In the genomic region with DNA sequence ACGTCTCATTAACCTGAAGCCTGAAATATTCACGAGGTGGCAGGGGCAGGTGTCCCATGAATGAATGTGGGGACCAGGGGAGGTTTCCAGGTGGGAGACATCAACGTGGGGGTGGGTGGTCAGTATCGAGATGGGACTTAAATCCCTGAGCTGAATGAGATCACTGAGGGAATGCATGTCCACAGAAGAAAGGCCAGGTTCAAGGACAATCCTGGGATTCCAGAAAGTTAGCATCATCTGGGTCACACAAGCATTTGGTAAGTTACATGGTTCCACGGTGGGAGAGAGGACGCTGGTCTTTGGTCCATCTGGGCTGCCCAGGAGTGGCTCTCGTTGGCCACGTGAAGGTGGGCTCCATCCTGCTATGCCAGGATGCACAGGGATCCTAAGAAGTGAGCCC, we compare ENCODE assay signal across 23 cellular contexts.
"Had no signal": no experiment of that assay in that cellular context is flagged by ENCODE, and none has a peak within 500 bp of the region (broad histone marks: within the 10 kb centered on the region; RNA-seq: fewer than 3 reads in every experiment).

No MANE protein-coding gene starts in this region.

- H3K36me3 ChIP-seq: SJSA1 had no signal

- H3K27ac Mint-ChIP-seq: IgD-negative memory B cell had no signal

- H3K9me3 ChIP-seq: SJSA1, SK-N-SH had no signal

- H3K27ac ChIP-seq: KMS-11, SJSA1 had no signal

- H3K4me3 ChIP-seq: K562, SJSA1 had no signal

- H3K9ac ChIP-seq: KMS-11, SK-N-SH had no signal

- H3K4me1 ChIP-seq: SJSA1 had no signal

- H3K36me3 Mint-ChIP-seq: IgD-negative memory B cell had no signal

- H3K9me3 Mint-ChIP-seq: IgD-negative memory B cell had no signal

- H3K4me1 Mint-ChIP-seq: IgD-negative memory B cell had no signal

- H3K4me2 ChIP-seq: KMS-11, SK-N-SH had no signal

- ATAC-seq: K562 had no signal

- DNase-seq: Kasumi-1, MM.1S, NCI-H1092 treated with DMSO at 0.1 percent for 48 hours, NCI-H1436, NCI-H187, NCI-H2029, NCI-H2081 treated with DMSO at 0.1 percent for 48 hours, NCI-H2171, NCI-H226, NCI-H446, NCI-H510A, NCI-H524 treated with DMSO at 0.1 percent for 48 hours, NCI-H69, NCI-H774, Right ventricle myocardium superior, RPMI8226, SIG-M5, SK-N-SH had no signal

- FAIRE-seq: K562, RCC 7860 had no signal
